In the genomic region with DNA sequence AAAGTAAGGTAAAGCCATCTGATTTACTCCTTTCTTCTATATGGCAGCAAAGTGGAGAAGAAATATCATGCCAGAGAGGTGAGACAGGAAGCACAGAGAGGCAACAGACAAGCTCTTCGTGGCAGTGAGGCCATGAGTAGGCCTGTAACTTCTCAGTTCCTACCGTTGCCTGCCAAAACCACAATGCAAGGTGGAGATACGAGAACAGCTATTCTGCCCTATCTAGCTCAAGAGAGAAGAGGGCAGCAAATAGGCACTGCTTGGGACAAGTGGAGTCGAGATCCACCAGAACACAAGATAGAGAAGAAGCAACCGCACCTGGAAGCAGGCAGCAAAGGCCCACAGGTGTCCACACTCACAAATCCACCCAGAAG, we compare ENCODE assay signal across 2 cellular contexts.
TF ChIP-seq lines count a peak whose summit lies in the region.

No MANE protein-coding gene starts in this region.

TF ChIP-seq in GM12891, 5 proteins besides CTCF, POLR2A, EP300 and RAD21:
- TF ChIP-seq SPI1 (IDR thresholded peaks at IDR 0.05; ENCODE audit: low read depth, low read length) (peak; percentile 56), POU2F2 (IDR thresholded peaks at IDR 0.05; ENCODE audit: low read depth, low read length) (no peak)

TF ChIP-seq in GM12878, 131 proteins besides CTCF, POLR2A, EP300 and RAD21:
- TF ChIP-seq, protein P1, sequence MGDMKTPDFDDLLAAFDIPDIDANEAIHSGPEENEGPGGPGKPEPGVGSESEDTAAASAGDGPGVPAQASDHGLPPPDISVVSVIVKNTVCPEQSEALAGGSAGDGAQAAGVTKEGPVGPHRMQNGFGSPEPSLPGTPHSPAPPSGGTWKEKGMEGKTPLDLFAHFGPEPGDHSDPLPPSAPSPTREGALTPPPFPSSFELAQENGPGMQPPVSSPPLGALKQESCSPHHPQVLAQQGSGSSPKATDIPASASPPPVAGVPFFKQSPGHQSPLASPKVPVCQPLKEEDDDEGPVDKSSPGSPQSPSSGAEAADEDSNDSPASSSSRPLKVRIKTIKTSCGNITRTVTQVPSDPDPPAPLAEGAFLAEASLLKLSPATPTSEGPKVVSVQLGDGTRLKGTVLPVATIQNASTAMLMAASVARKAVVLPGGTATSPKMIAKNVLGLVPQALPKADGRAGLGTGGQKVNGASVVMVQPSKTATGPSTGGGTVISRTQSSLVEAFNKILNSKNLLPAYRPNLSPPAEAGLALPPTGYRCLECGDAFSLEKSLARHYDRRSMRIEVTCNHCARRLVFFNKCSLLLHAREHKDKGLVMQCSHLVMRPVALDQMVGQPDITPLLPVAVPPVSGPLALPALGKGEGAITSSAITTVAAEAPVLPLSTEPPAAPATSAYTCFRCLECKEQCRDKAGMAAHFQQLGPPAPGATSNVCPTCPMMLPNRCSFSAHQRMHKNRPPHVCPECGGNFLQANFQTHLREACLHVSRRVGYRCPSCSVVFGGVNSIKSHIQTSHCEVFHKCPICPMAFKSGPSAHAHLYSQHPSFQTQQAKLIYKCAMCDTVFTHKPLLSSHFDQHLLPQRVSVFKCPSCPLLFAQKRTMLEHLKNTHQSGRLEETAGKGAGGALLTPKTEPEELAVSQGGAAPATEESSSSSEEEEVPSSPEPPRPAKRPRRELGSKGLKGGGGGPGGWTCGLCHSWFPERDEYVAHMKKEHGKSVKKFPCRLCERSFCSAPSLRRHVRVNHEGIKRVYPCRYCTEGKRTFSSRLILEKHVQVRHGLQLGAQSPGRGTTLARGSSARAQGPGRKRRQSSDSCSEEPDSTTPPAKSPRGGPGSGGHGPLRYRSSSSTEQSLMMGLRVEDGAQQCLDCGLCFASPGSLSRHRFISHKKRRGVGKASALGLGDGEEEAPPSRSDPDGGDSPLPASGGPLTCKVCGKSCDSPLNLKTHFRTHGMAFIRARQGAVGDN (IDR thresholded peaks at IDR 0.05): peak; percentile 49; the same call in 1 of the 2 replicates
- TF ChIP-seq CHD4 (IDR thresholded peaks at IDR 0.05) (no peak), FOS (IDR thresholded peaks at IDR 0.05; ENCODE audit: borderline replicate concordance, extremely low read depth, insufficient read length) (no peak), RUNX3 (IDR thresholded peaks at IDR 0.05; ENCODE audit: low read length) (peak; percentile 82), MXI1 (IDR thresholded peaks at IDR 0.05; ENCODE audit: low read depth, low read length) (no peak), SPI1 (IDR thresholded peaks at IDR 0.05; ENCODE audit: borderline replicate concordance, insufficient read depth, low read depth, low read length) (peak; percentile 49; the same call in 1 of the 2 replicates), KAT2A (conservative IDR thresholded peaks at IDR 0.05; ENCODE audit: control insufficient read depth, low read depth, low read length) (no peak), IRF4 (IDR thresholded peaks at IDR 0.05; ENCODE audit: low read depth, low read length) (no peak)
- TF ChIP-seq, protein P2, sequence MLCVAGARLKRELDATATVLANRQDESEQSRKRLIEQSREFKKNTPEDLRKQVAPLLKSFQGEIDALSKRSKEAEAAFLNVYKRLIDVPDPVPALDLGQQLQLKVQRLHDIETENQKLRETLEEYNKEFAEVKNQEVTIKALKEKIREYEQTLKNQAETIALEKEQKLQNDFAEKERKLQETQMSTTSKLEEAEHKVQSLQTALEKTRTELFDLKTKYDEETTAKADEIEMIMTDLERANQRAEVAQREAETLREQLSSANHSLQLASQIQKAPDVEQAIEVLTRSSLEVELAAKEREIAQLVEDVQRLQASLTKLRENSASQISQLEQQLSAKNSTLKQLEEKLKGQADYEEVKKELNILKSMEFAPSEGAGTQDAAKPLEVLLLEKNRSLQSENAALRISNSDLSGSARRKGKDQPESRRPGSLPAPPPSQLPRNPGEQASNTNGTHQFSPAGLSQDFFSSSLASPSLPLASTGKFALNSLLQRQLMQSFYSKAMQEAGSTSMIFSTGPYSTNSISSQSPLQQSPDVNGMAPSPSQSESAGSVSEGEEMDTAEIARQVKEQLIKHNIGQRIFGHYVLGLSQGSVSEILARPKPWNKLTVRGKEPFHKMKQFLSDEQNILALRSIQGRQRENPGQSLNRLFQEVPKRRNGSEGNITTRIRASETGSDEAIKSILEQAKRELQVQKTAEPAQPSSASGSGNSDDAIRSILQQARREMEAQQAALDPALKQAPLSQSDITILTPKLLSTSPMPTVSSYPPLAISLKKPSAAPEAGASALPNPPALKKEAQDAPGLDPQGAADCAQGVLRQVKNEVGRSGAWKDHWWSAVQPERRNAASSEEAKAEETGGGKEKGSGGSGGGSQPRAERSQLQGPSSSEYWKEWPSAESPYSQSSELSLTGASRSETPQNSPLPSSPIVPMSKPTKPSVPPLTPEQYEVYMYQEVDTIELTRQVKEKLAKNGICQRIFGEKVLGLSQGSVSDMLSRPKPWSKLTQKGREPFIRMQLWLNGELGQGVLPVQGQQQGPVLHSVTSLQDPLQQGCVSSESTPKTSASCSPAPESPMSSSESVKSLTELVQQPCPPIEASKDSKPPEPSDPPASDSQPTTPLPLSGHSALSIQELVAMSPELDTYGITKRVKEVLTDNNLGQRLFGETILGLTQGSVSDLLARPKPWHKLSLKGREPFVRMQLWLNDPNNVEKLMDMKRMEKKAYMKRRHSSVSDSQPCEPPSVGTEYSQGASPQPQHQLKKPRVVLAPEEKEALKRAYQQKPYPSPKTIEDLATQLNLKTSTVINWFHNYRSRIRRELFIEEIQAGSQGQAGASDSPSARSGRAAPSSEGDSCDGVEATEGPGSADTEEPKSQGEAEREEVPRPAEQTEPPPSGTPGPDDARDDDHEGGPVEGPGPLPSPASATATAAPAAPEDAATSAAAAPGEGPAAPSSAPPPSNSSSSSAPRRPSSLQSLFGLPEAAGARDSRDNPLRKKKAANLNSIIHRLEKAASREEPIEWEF (IDR thresholded peaks at IDR 0.05; ENCODE audit: insufficient replicate concordance, low read depth, low read length): no peak
- TF ChIP-seq, protein P3, sequence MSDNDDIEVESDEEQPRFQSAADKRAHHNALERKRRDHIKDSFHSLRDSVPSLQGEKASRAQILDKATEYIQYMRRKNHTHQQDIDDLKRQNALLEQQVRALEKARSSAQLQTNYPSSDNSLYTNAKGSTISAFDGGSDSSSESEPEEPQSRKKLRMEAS (IDR thresholded peaks at IDR 0.05; ENCODE audit: low read depth, low read length): 0 out of 2 replicates have a peak, but pooled peaks have one; percentile 29
